Comparison of ENCODE assay signal across 13 cellular contexts in the genomic region with DNA sequence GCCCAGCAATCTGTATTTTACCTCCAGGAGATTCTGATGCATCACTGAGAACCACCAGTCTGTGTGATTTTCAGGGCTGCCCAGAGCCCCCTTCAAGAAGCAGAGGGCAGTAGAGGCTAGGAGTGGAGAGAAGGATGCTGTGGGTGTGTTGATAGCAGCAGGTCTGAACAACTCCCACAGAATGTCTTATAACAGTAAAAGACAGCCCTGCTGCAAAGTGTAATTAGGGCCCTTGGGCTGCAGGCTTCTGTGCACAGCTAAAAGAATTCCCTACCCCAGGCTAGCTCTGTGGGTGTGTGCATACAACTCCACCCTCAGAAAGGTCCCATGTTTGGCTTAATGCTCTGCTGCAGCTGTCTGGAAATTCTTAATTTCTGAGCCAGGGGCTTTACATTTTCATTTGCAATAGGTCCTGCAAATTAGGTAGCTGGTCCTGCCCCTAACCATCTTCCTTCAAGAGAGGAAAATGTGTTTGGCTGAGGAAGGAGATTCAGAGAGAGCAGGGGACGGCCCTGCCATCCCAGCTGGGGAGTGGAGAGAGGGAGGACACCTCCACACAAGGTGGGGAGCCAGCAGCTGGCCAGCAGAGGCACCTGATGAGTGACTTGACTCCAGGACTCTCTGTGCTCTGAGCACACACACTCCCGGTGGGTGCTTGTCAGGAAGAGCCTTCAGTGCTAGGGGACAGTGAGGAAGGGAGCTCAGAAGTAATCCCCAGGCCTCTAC. TPM values are rescaled to one million over a fixed set of nuclear protein-coding genes. Genes with fewer than 3 reads are reported as not detected.
DNase-seq lines count a peak whose midpoint lies in the region; ATAC-seq and TF ChIP-seq lines count a peak whose summit lies in the region.
"Had no signal": no experiment of that assay in that cellular context is flagged by ENCODE, and none has a peak within 500 bp of the region (broad histone marks: within the 10 kb centered on the region; RNA-seq: fewer than 3 reads in every experiment).

No MANE protein-coding gene starts in this region.

- no peak overlapping the region for H3K4me3 Mint-ChIP-seq in activated CD8-positive, alpha-beta memory T cell treated with anti-CD3 and anti-CD28 coated beads, Interleukin-2, amount 10 ng/mL, durations not matched to agents 7 days and 5 days

- WGBS in suprapubic skin = 36% methylated on average over 2 of the region's 2 CpGs

- H3K27me3 ChIP-seq in suprapubic skin = no peaks in the 10 kb centered on the region
- no peaks in the 10 kb centered on the region for H3K27me3 ChIP-seq in HAP-1 (ENCODE audit: low read depth)
- H3K27me3 ChIP-seq: SJCRH30 had no signal

- no peaks in the 10 kb centered on the region for H3K36me3 Mint-ChIP-seq in activated CD8-positive, alpha-beta memory T cell treated with anti-CD3 and anti-CD28 coated beads, Interleukin-2, amount 10 ng/mL, durations not matched to agents 7 days and 5 days

- no peak for ATAC-seq in activated CD8-positive, alpha-beta memory T cell treated with anti-CD3 and anti-CD28 coated beads, Interleukin-2, amount 10 ng/mL, durations not matched to agents 7 days and 5 days

- H3K4me1 ChIP-seq in suprapubic skin (peaks cover 33% of the 10 kb centered on the region), HAP-1 (no peaks in the 10 kb centered on the region)

- peaks cover 11% of the 10 kb centered on the region for H3K4me1 Mint-ChIP-seq in activated CD8-positive, alpha-beta memory T cell treated with anti-CD3 and anti-CD28 coated beads, Interleukin-2, amount 10 ng/mL, durations not matched to agents 7 days and 5 days

- DNase-seq in activated CD8-positive, alpha-beta memory T cell treated with anti-CD3 and anti-CD28 coated beads for 24 hours = peak; percentile 46
- DNase-seq in activated CD8-positive, alpha-beta memory T cell treated with anti-CD3 and anti-CD28 coated beads, Interleukin-2, amount 10 ng/mL, durations not matched to agents 7 days and 5 days = no peak
- DNase-seq in fibroblast of villous mesenchyme (ENCODE audit: low read depth) (no peak), suprapubic skin (ENCODE audit: low spot score in 2 of 2) (peak; percentile 42 to 47), NCI-H510A (lab: John Stamatoyannopoulos, UW) (no peak), HAP-1 (ENCODE audit: low spot score in 2 of 2) (no peak)
- DNase-seq in activated CD4-positive, CD25-positive, alpha-beta regulatory T cell treated with anti-CD3 and anti-CD28 coated beads, Interleukin-2, amount 50 U/mL, for 72 hours = no peak
- DNase-seq: GDM1, hypothalamus, NCI-H446, SJCRH30 had no signal

- H3K27me3 Mint-ChIP-seq in activated CD8-positive, alpha-beta memory T cell treated with anti-CD3 and anti-CD28 coated beads, Interleukin-2, amount 10 ng/mL, durations not matched to agents 7 days and 5 days = no peaks in the 10 kb centered on the region

- CTCF ChIA-PET in activated CD8-positive, alpha-beta memory T cell treated with anti-CD3 and anti-CD28 coated beads, Interleukin-2, amount 10 ng/mL, durations not matched to agents 7 days and 5 days (lab: Charles Lee) = interaction anchor here (0.6 to 1.4 kb wide), 2 partner anchors 11 to 132 kb away, joined by 3 to 4 read pairs; no protein-coding TSS in a partner anchor

- TF ChIP-seq EP300 in suprapubic skin (IDR thresholded peaks at IDR 0.05) = no peak

- H3K4me3 ChIP-seq in fibroblast of villous mesenchyme (ENCODE audit: low read depth, low read length) = no peak overlapping the region
- H3K4me3 ChIP-seq in suprapubic skin = no peak overlapping the region
- H3K4me3 ChIP-seq in HAP-1 = no peak overlapping the region
- H3K4me3 ChIP-seq: SJCRH30 had no signal

- no peak for TF ChIP-seq POLR2A in suprapubic skin (IDR thresholded peaks at IDR 0.05)

- no peaks in the 10 kb centered on the region for H3K36me3 ChIP-seq in suprapubic skin
- H3K36me3 ChIP-seq in HAP-1 (replicated peaks) = no peaks in the 10 kb centered on the region
- H3K36me3 ChIP-seq: SJCRH30 had no signal

- TF ChIP-seq CTCF in VCaP (conservative IDR thresholded peaks at IDR 0.05) = peak; percentile 22; the same call in 1 of the 2 replicates
- peak; percentile 17 for TF ChIP-seq CTCF in fibroblast of villous mesenchyme (IDR thresholded peaks at IDR 0.05; ENCODE audit: insufficient read depth, low read depth, low read length)
- peak in 1 of 2 donors; percentile 22 for TF ChIP-seq CTCF in suprapubic skin (IDR thresholded peaks at IDR 0.05)

- no peak overlapping the region for H3K27ac Mint-ChIP-seq in activated CD8-positive, alpha-beta memory T cell treated with anti-CD3 and anti-CD28 coated beads, Interleukin-2, amount 10 ng/mL, durations not matched to agents 7 days and 5 days

- in situ Hi-C loops in HAP-1 (cut with MboI; ENCODE audit: low sequenced_read_pairs) = loop anchor here (10.0 kb wide), 1 partner anchor 536 kb away; no protein-coding TSS in a partner anchor

- H3K9me3 ChIP-seq in suprapubic skin = no peaks in the 10 kb centered on the region
- no peaks in the 10 kb centered on the region for H3K9me3 ChIP-seq in HAP-1
- H3K9me3 ChIP-seq: SJCRH30 had no signal

- no peak overlapping the region for H3K27ac ChIP-seq in VCaP
- no peak overlapping the region for H3K27ac ChIP-seq in suprapubic skin
- H3K27ac ChIP-seq: KMS-11, SJCRH30 had no signal

- no peaks in the 10 kb centered on the region for H3K9me3 Mint-ChIP-seq in activated CD8-positive, alpha-beta memory T cell treated with anti-CD3 and anti-CD28 coated beads, Interleukin-2, amount 10 ng/mL, durations not matched to agents 7 days and 5 days (ENCODE audit: low read depth)

RNA-seq across cellular contexts. Expression of gene RAB6B, which starts 43.3 kb away (rescaled TPM):
- 1 to 10 TPM; 1.0 to 1.3 TPM for total RNA-seq in activated CD8-positive, alpha-beta memory T cell treated with anti-CD3 and anti-CD28 coated beads, Interleukin-2, amount 10 ng/mL, durations not matched to agents 7 days and 5 days
- total RNA-seq in fibroblast of villous mesenchyme (0.32 and 0.86 TPM in 2 replicates), suprapubic skin (1 to 10 TPM in 1 of 4 donors, under 1 TPM in 3; 0.34 to 1.3 (median 0.83) TPM)

Comparison
In these comparisons a context has a peak if more than half of its experiments do, and no peak if none do; other contexts are left out.
1. DNase-seq: peak in activated CD8-positive, alpha-beta memory T cell treated with anti-CD3 and anti-CD28 coated beads for 24 hours (single experiment) and suprapubic skin (2 of 2); none in activated CD8-positive, alpha-beta memory T cell treated with anti-CD3 and anti-CD28 coated beads, Interleukin-2, amount 10 ng/mL, durations not matched to agents 7 days and 5 days (single experiment), fibroblast of villous mesenchyme (single experiment), NCI-H510A (single experiment), activated CD4-positive, CD25-positive, alpha-beta regulatory T cell treated with anti-CD3 and anti-CD28 coated beads, Interleukin-2, amount 50 U/mL, for 72 hours (single experiment) and HAP-1 (0 of 2).